Comparison of ENCODE assay signal across 24 cellular contexts in the genomic region with DNA sequence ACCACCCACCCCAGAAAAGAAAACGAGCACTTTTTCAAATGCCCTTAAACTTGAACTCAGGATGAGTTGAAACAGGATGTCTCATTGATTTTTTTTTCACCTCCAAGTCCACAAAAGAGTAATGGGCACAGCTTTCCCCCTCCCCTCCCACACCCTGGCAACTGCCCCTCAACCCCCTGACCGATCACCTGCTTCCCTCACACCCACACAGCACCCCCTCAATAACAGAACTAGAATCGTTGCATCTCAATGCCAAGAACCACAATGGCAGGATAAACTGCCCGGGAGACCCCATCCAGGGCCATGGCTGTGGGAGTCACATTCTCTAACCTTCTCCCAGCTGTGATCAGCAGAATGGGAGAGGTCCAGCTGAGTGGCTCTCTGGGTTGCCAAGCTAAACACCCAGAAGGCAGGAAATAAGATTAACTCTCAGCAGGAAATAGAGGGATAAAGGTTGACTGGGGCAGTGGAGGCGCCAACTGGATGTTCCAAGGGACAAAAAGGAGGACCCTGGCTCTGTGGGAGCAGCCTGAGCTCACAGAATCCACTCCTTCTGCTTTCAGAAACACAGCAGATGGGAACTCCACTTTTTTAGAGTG.
DNase-seq lines count a peak whose midpoint lies in the region; ATAC-seq, FAIRE-seq and TF ChIP-seq lines count a peak whose summit lies in the region.
"Had no signal": no experiment of that assay in that cellular context is flagged by ENCODE, and none has a peak within 500 bp of the region (broad histone marks: within the 10 kb centered on the region; RNA-seq: fewer than 3 reads in every experiment).

No MANE protein-coding gene starts in this region.

- no peak for FAIRE-seq in astrocyte (lab: Jason Lieb, UNC)
- FAIRE-seq: GM12878, H1 had no signal

- no peaks in the 10 kb centered on the region for H3K9me3 ChIP-seq in astrocyte (ENCODE audit: insufficient read depth, low read depth, low read length)
- H3K9me3 ChIP-seq: BLaER1 treated with 17β-estradiol and CSF1 and Interleukin-3, amounts not matched to agents 10 nM and 100 nM; Caco-2 had no signal

- H3K9me3 Mint-ChIP-seq in astrocyte (ENCODE audit: unreplicated experiment) (peaks cover 4% of the 10 kb centered on the region), immature natural killer cell (no peaks in the 10 kb centered on the region)
- no peaks in the 10 kb centered on the region for H3K9me3 Mint-ChIP-seq in natural killer cell treated with Interleukin-12 subunit alpha and Interleukin-12 subunit beta and Interleukin-15 and Interleukin-18, amount 100 ng/mL, for 72 hours
- H3K9me3 Mint-ChIP-seq: CD8-positive, alpha-beta T cell had no signal

- H2AFZ ChIP-seq in astrocyte (ENCODE audit: low read depth, low read length): no peak overlapping the region

- no peaks in the 10 kb centered on the region for H4K20me1 ChIP-seq in astrocyte (ENCODE audit: insufficient read depth, low read length)
- H4K20me1 ChIP-seq: BLaER1 treated with 17β-estradiol and CSF1 and Interleukin-3, amounts not matched to agents 10 nM and 100 nM had no signal

- ATAC-seq in left cardiac atrium (peak in 1 of 2 donors; percentile 28), Right ventricle myocardium inferior (no peak)
- ATAC-seq in natural killer cell treated with Interleukin-12 subunit alpha and Interleukin-12 subunit beta and Interleukin-15 and Interleukin-18, amount 100 ng/mL, for 72 hours: no peak
- ATAC-seq: CD8-positive, alpha-beta T cell; GM12878; Panc1 had no signal

- peaks cover 10% of the 10 kb centered on the region for H3K27me3 ChIP-seq in astrocyte (ENCODE audit: insufficient read depth, low read length)
- H3K27me3 ChIP-seq: BLaER1 treated with 17β-estradiol and CSF1 and Interleukin-3, amounts not matched to agents 10 nM and 100 nM had no signal

- H3K4me3 ChIP-seq in astrocyte (ENCODE audit: insufficient read depth, low read depth, low read length): no peak overlapping the region
- H3K4me3 ChIP-seq: BLaER1 treated with 17β-estradiol and CSF1 and Interleukin-3, amounts not matched to agents 10 nM and 100 nM; GM12878; SK-N-MC had no signal

- H3K79me2 ChIP-seq in astrocyte (ENCODE audit: insufficient read depth, low read length): no peaks in the 10 kb centered on the region

- DNase-seq in left cardiac atrium (peak; percentile 34), Right ventricle myocardium inferior (ENCODE audit: missing footprints) (no peak), NCI-H69 (lab: John Stamatoyannopoulos, UW) (peak; percentile 54), astrocyte (ENCODE audit: low read depth) (no peak), posterior vena cava (ENCODE audit: low spot score) (peak; percentile 29), NCI-H1436 (lab: John Stamatoyannopoulos, UW) (no peak), immature natural killer cell (no peak)
- DNase-seq in natural killer cell treated with Interleukin-12 subunit alpha and Interleukin-12 subunit beta and Interleukin-15 and Interleukin-18, amount 100 ng/mL, for 72 hours (ENCODE audit: low spot score): no peak
- DNase-seq: 8988T; Caco-2; CD8-positive, alpha-beta T cell; EL; GDM1; HCEC 1CT; KBM-7; NCI-H1105 treated with DMSO at 0.1 percent for 48 hours; NCI-H1694 treated with DMSO at 0.1 percent for 48 hours; NCI-H2227 treated with DMSO at 0.1 percent for 48 hours; SIG-M5 had no signal

- H3K4me1 Mint-ChIP-seq in astrocyte (ENCODE audit: low read depth, unreplicated experiment): peaks cover 15% of the 10 kb centered on the region
- H3K4me1 Mint-ChIP-seq in natural killer cell treated with Interleukin-12 subunit alpha and Interleukin-12 subunit beta and Interleukin-15 and Interleukin-18, amount 100 ng/mL, for 72 hours (ENCODE audit: low read depth in 2 of 2): no peaks in the 10 kb centered on the region
- peaks cover 0 to 3% of the 10 kb centered on the region in 2 donors for H3K4me1 Mint-ChIP-seq in immature natural killer cell

- H3K27ac ChIP-seq in astrocyte (ENCODE audit: low read depth, low read length): no peak overlapping the region
- H3K27ac ChIP-seq: BLaER1 treated with 17β-estradiol and CSF1 and Interleukin-3, amounts not matched to agents 10 nM and 100 nM; SK-N-MC had no signal

- H3K9ac ChIP-seq in astrocyte (ENCODE audit: low read length): no peak overlapping the region
- H3K9ac ChIP-seq: BLaER1 treated with 17β-estradiol and CSF1 and Interleukin-3, amounts not matched to agents 10 nM and 100 nM had no signal

- H3K4me2 ChIP-seq in astrocyte (ENCODE audit: low read length): no peak overlapping the region

- TF ChIP-seq CTCF in astrocyte (IDR thresholded peaks at IDR 0.05; ENCODE audit: insufficient read depth, low read depth, low read length): no peak

- no peaks in the 10 kb centered on the region for H3K36me3 ChIP-seq in astrocyte (ENCODE audit: insufficient read depth, low read length)
- H3K36me3 ChIP-seq: BLaER1 treated with 17β-estradiol and CSF1 and Interleukin-3, amounts not matched to agents 10 nM and 100 nM had no signal

- H3K27ac Mint-ChIP-seq in astrocyte (ENCODE audit: unreplicated experiment): no peak overlapping the region
- H3K27ac Mint-ChIP-seq in natural killer cell treated with Interleukin-12 subunit alpha and Interleukin-12 subunit beta and Interleukin-15 and Interleukin-18, amount 100 ng/mL, for 72 hours: no peak overlapping the region
- H3K27ac Mint-ChIP-seq in immature natural killer cell: no peak overlapping the region
- H3K27ac Mint-ChIP-seq: CD8-positive, alpha-beta T cell had no signal

- intact Hi-C loops in left cardiac atrium (cut with DNase I) (no loop called here), Right ventricle myocardium inferior (cut with DNase I) (no loop called here), posterior vena cava (cut with DNase I) (no loop called here)

- H3K27me3 Mint-ChIP-seq in astrocyte (ENCODE audit: low read depth, unreplicated experiment): peaks cover 52% of the 10 kb centered on the region
- peaks cover 0 to 14% of the 10 kb centered on the region in 2 donors for H3K27me3 Mint-ChIP-seq in natural killer cell treated with Interleukin-12 subunit alpha and Interleukin-12 subunit beta and Interleukin-15 and Interleukin-18, amount 100 ng/mL, for 72 hours
- peaks cover 0 to 10% (median 2%) of the 10 kb centered on the region in 3 donors for H3K27me3 Mint-ChIP-seq in immature natural killer cell (ENCODE audit: low read depth in 3 of 3)

- peaks cover 13% of the 10 kb centered on the region for H3K4me1 ChIP-seq in astrocyte (ENCODE audit: insufficient read depth, low read length)
- H3K4me1 ChIP-seq: Caco-2 had no signal

- H3K4me3 Mint-ChIP-seq in astrocyte (ENCODE audit: unreplicated experiment) (peak overlapping the region; percentile 22), immature natural killer cell (no peak overlapping the region)
- H3K4me3 Mint-ChIP-seq in natural killer cell treated with Interleukin-12 subunit alpha and Interleukin-12 subunit beta and Interleukin-15 and Interleukin-18, amount 100 ng/mL, for 72 hours: no peak overlapping the region
- H3K4me3 Mint-ChIP-seq: CD8-positive, alpha-beta T cell had no signal

- H3K36me3 Mint-ChIP-seq in astrocyte (ENCODE audit: low read depth, unreplicated experiment) (no peaks in the 10 kb centered on the region), immature natural killer cell (no peaks in the 10 kb centered on the region)
- no peaks in the 10 kb centered on the region for H3K36me3 Mint-ChIP-seq in natural killer cell treated with Interleukin-12 subunit alpha and Interleukin-12 subunit beta and Interleukin-15 and Interleukin-18, amount 100 ng/mL, for 72 hours
- H3K36me3 Mint-ChIP-seq: CD8-positive, alpha-beta T cell had no signal

Comparison
In these comparisons a context has a peak if more than half of its experiments do, and no peak if none do; other contexts are left out.
1. DNase-seq: peak in left cardiac atrium (single experiment), NCI-H69 (single experiment) and posterior vena cava (single experiment); none in Right ventricle myocardium inferior (single experiment), astrocyte (single experiment), NCI-H1436 (single experiment), natural killer cell treated with Interleukin-12 subunit alpha and Interleukin-12 subunit beta and Interleukin-15 and Interleukin-18, amount 100 ng/mL, for 72 hours (single experiment) and immature natural killer cell (0 of 3).